Comparison of ENCODE assay signal across 9 cellular contexts in genomic region chrX:73021361-73022092, GRCh38. TPM values are rescaled to one million over a fixed set of nuclear protein-coding genes. Genes with fewer than 3 reads are reported as not detected.
"Had no signal": no experiment of that assay in that cellular context is flagged by ENCODE, and none has a peak within 500 bp of the region (broad histone marks: within the 10 kb centered on the region; RNA-seq: fewer than 3 reads in every experiment).

No MANE protein-coding gene starts in this region.

- H3K4me3 ChIP-seq: GM12878 had no signal

- FAIRE-seq: G401.6, GM12878, GM12891, GM12892, GM18507, GM19239 had no signal

- DNase-seq: GDM1, GF-D8 had no signal

- ATAC-seq: GM12878 had no signal

RNA-seq across cellular contexts. Expression of gene PABPC1L2B, which starts 18.8 kb away (rescaled TPM):
- total RNA-seq: G401, GM12878 had no signal
- polyA plus RNA-seq: GM12878 had no signal

RNA-seq across cellular contexts. Expression of gene PABPC1L2A, which starts 57.8 kb away (rescaled TPM):
- total RNA-seq: G401, GM12878 had no signal
- polyA plus RNA-seq: GM12878 had no signal
